9 cellular contexts compared by ENCODE assay signal in the genomic region with DNA sequence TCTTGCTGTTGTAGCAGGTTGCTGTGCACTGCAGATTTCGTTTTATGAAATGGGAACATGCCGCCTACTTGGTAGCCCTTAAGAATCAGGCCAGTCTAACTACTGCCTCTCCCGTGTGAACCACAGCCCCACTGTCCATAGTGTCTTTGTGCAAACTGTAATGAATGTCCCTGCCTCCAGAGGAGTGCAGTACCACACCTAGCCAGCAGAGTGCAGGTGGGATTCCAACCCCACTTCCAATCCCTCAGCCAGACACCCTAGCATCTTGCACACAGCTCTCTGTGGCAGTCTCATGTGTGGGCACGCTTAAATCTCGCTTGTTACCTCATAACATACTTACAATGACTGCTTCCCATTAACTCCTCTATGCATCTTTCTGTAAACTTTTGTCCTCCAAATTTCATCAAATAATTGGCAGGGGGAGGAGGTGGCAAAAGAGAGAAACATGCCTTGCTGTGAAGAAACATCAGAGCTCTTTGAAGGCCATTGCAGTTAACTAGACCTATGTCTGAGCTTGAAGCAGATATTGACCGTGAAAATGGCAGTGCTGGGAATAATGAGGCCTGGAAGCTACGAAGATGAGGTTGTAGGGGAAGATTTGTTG. TPM values are rescaled to one million over a fixed set of nuclear protein-coding genes. Genes with fewer than 3 reads are reported as not detected.
A peak's percentile ranks its signal among the peaks of the same experiment; 100 is the strongest.
DNase-seq lines count a peak whose midpoint lies in the region; ATAC-seq and TF ChIP-seq lines count a peak whose summit lies in the region.
"Had no signal": no experiment of that assay in that cellular context is flagged by ENCODE, and none has a peak within 500 bp of the region (broad histone marks: within the 10 kb centered on the region; RNA-seq: fewer than 3 reads in every experiment).

No MANE protein-coding gene starts in this region.

- TF ChIP-seq CTCF in foreskin keratinocyte (conservative IDR thresholded peaks at IDR 0.05) = peak; percentile 75

- no peak overlapping the region for H3K4me3 Mint-ChIP-seq in activated CD8-positive, alpha-beta memory T cell treated with anti-CD3 and anti-CD28 coated beads, Interleukin-2, amount 10 ng/mL, durations not matched to agents 7 days and 5 days

- CTCF ChIA-PET in activated CD8-positive, alpha-beta memory T cell treated with anti-CD3 and anti-CD28 coated beads, Interleukin-2, amount 10 ng/mL, durations not matched to agents 7 days and 5 days (lab: Charles Lee) = interaction anchor here (0.9 to 2.0 kb wide), 11 partner anchors 9 to 540 kb away, joined by 3 to 8 read pairs (median 3); a partner anchor contains a TSS

- DNase-seq in AML-193 (lab: John Stamatoyannopoulos, UW) = peak; percentile 36 to 40
- peak; percentile 70 for DNase-seq in activated CD8-positive, alpha-beta memory T cell treated with anti-CD3 and anti-CD28 coated beads, Interleukin-2, amount 10 ng/mL, durations not matched to agents 7 days and 5 days
- peak in 1 of 2 donors; percentile 48 for DNase-seq in foreskin keratinocyte
- DNase-seq in stimulated activated CD4-positive, alpha-beta T cell treated with anti-CD3 and anti-CD28 coated beads, Interleukin-4, amount 100 ng/mL, for 48 hours (ENCODE audit: low read depth in 2 of 2) = peak; percentile 22 to 42
- DNase-seq in NCI-H774 (lab: John Stamatoyannopoulos, UW) = no peak

- H3K27ac ChIP-seq in foreskin keratinocyte = no peak overlapping the region
- H3K27ac ChIP-seq: HL-60 had no signal

- no peaks in the 10 kb centered on the region for H3K36me3 Mint-ChIP-seq in activated CD8-positive, alpha-beta memory T cell treated with anti-CD3 and anti-CD28 coated beads, Interleukin-2, amount 10 ng/mL, durations not matched to agents 7 days and 5 days

- peaks cover 5% of the 10 kb centered on the region for H3K4me1 Mint-ChIP-seq in activated CD8-positive, alpha-beta memory T cell treated with anti-CD3 and anti-CD28 coated beads, Interleukin-2, amount 10 ng/mL, durations not matched to agents 7 days and 5 days

- H3K4me1 ChIP-seq in foreskin keratinocyte = no peaks in the 10 kb centered on the region

- no peak overlapping the region for H3K27ac Mint-ChIP-seq in activated CD8-positive, alpha-beta memory T cell treated with anti-CD3 and anti-CD28 coated beads, Interleukin-2, amount 10 ng/mL, durations not matched to agents 7 days and 5 days

- no peaks in the 10 kb centered on the region for H3K9me3 Mint-ChIP-seq in activated CD8-positive, alpha-beta memory T cell treated with anti-CD3 and anti-CD28 coated beads, Interleukin-2, amount 10 ng/mL, durations not matched to agents 7 days and 5 days (ENCODE audit: low read depth)

- ATAC-seq in GM18870 (IDR thresholded peaks at IDR 0.05; ENCODE audit: unreplicated experiment) = peak; percentile 53
- peak; percentile 94 for ATAC-seq in HG03571 (IDR thresholded peaks at IDR 0.05; ENCODE audit: unreplicated experiment)
- ATAC-seq in activated CD8-positive, alpha-beta memory T cell treated with anti-CD3 and anti-CD28 coated beads, Interleukin-2, amount 10 ng/mL, durations not matched to agents 7 days and 5 days = peak; percentile 96
- peak; percentile 93 for ATAC-seq in foreskin keratinocyte
- ATAC-seq in HG03135 (IDR thresholded peaks at IDR 0.05; ENCODE audit: unreplicated experiment) = no peak

- H3K27me3 ChIP-seq in foreskin keratinocyte = no peaks in the 10 kb centered on the region

- H3K27me3 Mint-ChIP-seq in activated CD8-positive, alpha-beta memory T cell treated with anti-CD3 and anti-CD28 coated beads, Interleukin-2, amount 10 ng/mL, durations not matched to agents 7 days and 5 days = no peaks in the 10 kb centered on the region

RNA-seq across cellular contexts. Expression of a gene that starts 47.2 kb away (rescaled TPM):
- total RNA-seq in activated CD8-positive, alpha-beta memory T cell treated with anti-CD3 and anti-CD28 coated beads, Interleukin-2, amount 10 ng/mL, durations not matched to agents 7 days and 5 days = not detected
- not detected in 2 replicates for total RNA-seq in foreskin keratinocyte
- not detected in 2 replicates for polyA plus RNA-seq in foreskin keratinocyte

RNA-seq across cellular contexts. Expression of a gene that starts 47.4 kb away (rescaled TPM):
- total RNA-seq in activated CD8-positive, alpha-beta memory T cell treated with anti-CD3 and anti-CD28 coated beads, Interleukin-2, amount 10 ng/mL, durations not matched to agents 7 days and 5 days = 10 to 100 TPM; 25.1 to 37.8 TPM
- total RNA-seq in foreskin keratinocyte = 14.1 and 15.2 TPM in 2 replicates
- polyA plus RNA-seq in foreskin keratinocyte = 1.6 and 2.3 TPM in 2 replicates
